Comparison of ENCODE assay signal across 1 cellular context in genomic region chr10:96511044-96511945, GRCh38.
TF ChIP-seq lines count a peak whose summit lies in the region.

No MANE protein-coding gene starts in this region.

TF ChIP-seq in GM23338, 12 proteins besides CTCF, POLR2A, EP300 and RAD21 (continued from another document):
- no peak for TF ChIP-seq REST (IDR thresholded peaks at IDR 0.05; ENCODE audit: unreplicated experiment)
